ENCODE assay signal across 24 cellular contexts in genomic region chr9:8649807-8650206, GRCh38.
"Had no signal": no experiment of that assay in that cellular context is flagged by ENCODE, and none has a peak within 500 bp of the region (broad histone marks: within the 10 kb centered on the region; RNA-seq: fewer than 3 reads in every experiment).

No MANE protein-coding gene starts in this region.

- H3K9me3 Mint-ChIP-seq: dendritic cell treated with granulocyte-macrophage colony-stimulating factor and Interleukin-4, amounts not matched to agents 40 ng/mL and 50 ng/mL, for 4 days; naive thymus-derived CD8-positive, alpha-beta T cell; nephron progenitor cell; stimulated activated naive B cell treated with anti-CD40 and anti-IgM and Interleukin-4, amounts not matched to agents 10 μg/mL and 1 μg/mL and 100 μg/mL, for 72 hours; stimulated activated naive CD8-positive, alpha-beta T cell treated with anti-CD3 and anti-CD28 coated beads, Interleukin-15, Interleukin-2, amounts not matched to agents 100 ng/mL and 50 ng/mL, for 24 hours had no signal

- H3K36me3 Mint-ChIP-seq: naive thymus-derived CD8-positive, alpha-beta T cell; stimulated activated naive B cell treated with anti-CD40 and anti-IgM and Interleukin-4, amounts not matched to agents 10 μg/mL and 1 μg/mL and 100 μg/mL, for 72 hours had no signal

- H3K4me3 ChIP-seq: colonic mucosa, esophagus squamous epithelium, heart right ventricle, ovary, psoas muscle, right lobe of liver, thoracic aorta, tibial nerve, upper lobe of left lung had no signal

- H3K4me1 ChIP-seq: colonic mucosa, esophagus squamous epithelium, psoas muscle, tibial nerve, upper lobe of left lung had no signal

- H3K27me3 Mint-ChIP-seq: stimulated activated naive CD8-positive, alpha-beta T cell treated with anti-CD3 and anti-CD28 coated beads, Interleukin-15, Interleukin-2, amounts not matched to agents 100 ng/mL and 50 ng/mL, for 24 hours had no signal

- DNase-seq: colonic mucosa; effector CD8-positive, alpha-beta T cell; esophagus squamous epithelium; foreskin melanocyte; glutamatergic neuron; heart right ventricle; hippocampal formation; left cardiac atrium; mesendoderm; naive thymus-derived CD8-positive, alpha-beta T cell; nephron progenitor cell; nucleus accumbens; ovary; small intestine; stimulated activated CD4-positive, alpha-beta T cell treated with anti-CD3 and anti-CD28 coated beads, Interleukin-15, amount 100 ng/mL, for 24 hours; stimulated activated CD4-positive, alpha-beta T cell treated with anti-CD3 and anti-CD28 coated beads, Interleukin-2, amount 100 ng/mL, for 48 hours; upper lobe of left lung had no signal

- H3K27ac ChIP-seq: colonic mucosa, esophagus squamous epithelium, heart right ventricle, ovary, psoas muscle, right lobe of liver, thoracic aorta, tibial nerve, upper lobe of left lung had no signal

- H3K36me3 ChIP-seq: colonic mucosa, esophagus squamous epithelium, heart right ventricle, ovary, right lobe of liver, thoracic aorta, tibial nerve, upper lobe of left lung had no signal

- H3K27me3 ChIP-seq: colonic mucosa, esophagus squamous epithelium, heart right ventricle, ovary, right lobe of liver, tibial nerve, upper lobe of left lung had no signal

- H3K27ac Mint-ChIP-seq: dendritic cell treated with granulocyte-macrophage colony-stimulating factor and Interleukin-4, amounts not matched to agents 40 ng/mL and 50 ng/mL, for 4 days; naive thymus-derived CD8-positive, alpha-beta T cell; nephron progenitor cell; stimulated activated naive B cell treated with anti-CD40 and anti-IgM and Interleukin-4, amounts not matched to agents 10 μg/mL and 1 μg/mL and 100 μg/mL, for 72 hours; stimulated activated naive CD8-positive, alpha-beta T cell treated with anti-CD3 and anti-CD28 coated beads, Interleukin-15, Interleukin-2, amounts not matched to agents 100 ng/mL and 50 ng/mL, for 24 hours had no signal

- H3K9me3 ChIP-seq: colonic mucosa, esophagus squamous epithelium, heart right ventricle, ovary, psoas muscle, right lobe of liver, thoracic aorta, tibial nerve, upper lobe of left lung had no signal

- H3K4me3 Mint-ChIP-seq: dendritic cell treated with granulocyte-macrophage colony-stimulating factor and Interleukin-4, amounts not matched to agents 40 ng/mL and 50 ng/mL, for 4 days; naive thymus-derived CD8-positive, alpha-beta T cell; nephron progenitor cell; stimulated activated naive B cell treated with anti-CD40 and anti-IgM and Interleukin-4, amounts not matched to agents 10 μg/mL and 1 μg/mL and 100 μg/mL, for 72 hours; stimulated activated naive CD8-positive, alpha-beta T cell treated with anti-CD3 and anti-CD28 coated beads, Interleukin-15, Interleukin-2, amounts not matched to agents 100 ng/mL and 50 ng/mL, for 24 hours had no signal
